In genomic region chr20:5933802-5934436, GRCh38 we compare ENCODE assay signal across 2 cellular contexts.
TF ChIP-seq lines count a peak whose summit lies in the region.

No MANE protein-coding gene starts in this region.

TF ChIP-seq in SK-N-SH treated with all-trans-retinoic acid at 6 μM for 48 hours, 23 proteins besides CTCF, POLR2A, EP300 and RAD21 (continued from another document):
- no peak for TF ChIP-seq ZNF70 (CRISPR knock-in tag; IDR thresholded peaks at IDR 0.05)
- no peak for TF ChIP-seq ZNF8 (CRISPR knock-in tag; IDR thresholded peaks at IDR 0.05)
- no peak for TF ChIP-seq TSHZ2 (CRISPR knock-in tag; IDR thresholded peaks at IDR 0.05)
- TF ChIP-seq ISL1 (CRISPR knock-in tag; IDR thresholded peaks at IDR 0.05), result no peak
- TF ChIP-seq RARB (CRISPR knock-in tag; IDR thresholded peaks at IDR 0.05), result no peak
- no peak for TF ChIP-seq CSDC2 (CRISPR knock-in tag; IDR thresholded peaks at IDR 0.05)
- TF ChIP-seq PATZ1 (CRISPR knock-in tag; IDR thresholded peaks at IDR 0.05; ENCODE audit: borderline replicate concordance), result no peak
- TF ChIP-seq SNAI2 (CRISPR knock-in tag; IDR thresholded peaks at IDR 0.05), result no peak
- no peak for TF ChIP-seq CREB5 (CRISPR knock-in tag; IDR thresholded peaks at IDR 0.05; ENCODE audit: low read depth)
- TF ChIP-seq CSRNP3 (CRISPR knock-in tag; IDR thresholded peaks at IDR 0.05), result no peak
TF ChIP-seq in SK-N-SH treated with all-trans-retinoic acid at 6 μM for 48 hours: peak in this region for 0.

TF ChIP-seq in liver, 16 proteins besides CTCF, POLR2A, EP300 and RAD21 (continued from another document):
- TF ChIP-seq REST (IDR thresholded peaks at IDR 0.05), result no peak
- no peak for TF ChIP-seq FOXA1 (IDR thresholded peaks at IDR 0.05)
- TF ChIP-seq NR2F2 (IDR thresholded peaks at IDR 0.05), result no peak
- no peak for TF ChIP-seq ZBTB33 (IDR thresholded peaks at IDR 0.05)
- no peak for TF ChIP-seq HNF4A (conservative IDR thresholded peaks at IDR 0.05)
- no peak for TF ChIP-seq RXRA (IDR thresholded peaks at IDR 0.05)
- no peak for TF ChIP-seq FOXA2 (IDR thresholded peaks at IDR 0.05)
- no peak for TF ChIP-seq GABPA (IDR thresholded peaks at IDR 0.05 in 1 of 2, conservative IDR thresholded peaks at IDR 0.05 in 1 of 2)
- TF ChIP-seq SP1 (IDR thresholded peaks at IDR 0.05), result no peak
- TF ChIP-seq MAX (IDR thresholded peaks at IDR 0.05), result no peak
